ENCODE assay signal across 1 cellular context in the genomic region with DNA sequence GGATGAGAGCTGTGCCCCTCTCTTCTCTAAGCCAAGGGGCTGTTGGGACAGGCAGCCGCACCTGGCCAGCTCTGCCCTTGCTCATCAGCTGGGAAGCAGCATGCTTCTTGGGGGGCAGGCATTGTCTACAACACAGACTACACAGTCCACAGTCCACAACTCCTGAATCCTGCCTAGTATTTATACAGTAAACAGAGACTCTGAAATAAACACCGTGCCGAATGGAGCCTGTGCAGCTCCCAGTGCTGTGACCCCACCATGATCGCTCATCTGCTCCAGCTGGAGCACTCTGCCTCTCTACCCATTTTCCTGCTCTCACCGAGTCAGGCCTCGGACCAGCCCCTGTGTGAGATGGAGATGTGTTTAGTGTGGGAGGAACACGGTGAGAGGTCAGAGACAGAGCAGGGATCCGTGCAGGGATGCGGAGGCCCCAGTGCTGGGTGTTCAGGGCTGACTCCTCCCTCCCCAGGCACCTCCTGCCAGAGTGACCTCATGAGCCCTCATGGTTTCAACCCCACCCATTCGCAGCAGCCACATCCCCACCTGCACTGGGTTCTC.
TF ChIP-seq lines count a peak whose summit lies in the region.

No MANE protein-coding gene starts in this region.

TF ChIP-seq in HepG2, 621 proteins besides CTCF, POLR2A, EP300 and RAD21 (continued from another document and continues in another):
- TF ChIP-seq, protein P1, sequence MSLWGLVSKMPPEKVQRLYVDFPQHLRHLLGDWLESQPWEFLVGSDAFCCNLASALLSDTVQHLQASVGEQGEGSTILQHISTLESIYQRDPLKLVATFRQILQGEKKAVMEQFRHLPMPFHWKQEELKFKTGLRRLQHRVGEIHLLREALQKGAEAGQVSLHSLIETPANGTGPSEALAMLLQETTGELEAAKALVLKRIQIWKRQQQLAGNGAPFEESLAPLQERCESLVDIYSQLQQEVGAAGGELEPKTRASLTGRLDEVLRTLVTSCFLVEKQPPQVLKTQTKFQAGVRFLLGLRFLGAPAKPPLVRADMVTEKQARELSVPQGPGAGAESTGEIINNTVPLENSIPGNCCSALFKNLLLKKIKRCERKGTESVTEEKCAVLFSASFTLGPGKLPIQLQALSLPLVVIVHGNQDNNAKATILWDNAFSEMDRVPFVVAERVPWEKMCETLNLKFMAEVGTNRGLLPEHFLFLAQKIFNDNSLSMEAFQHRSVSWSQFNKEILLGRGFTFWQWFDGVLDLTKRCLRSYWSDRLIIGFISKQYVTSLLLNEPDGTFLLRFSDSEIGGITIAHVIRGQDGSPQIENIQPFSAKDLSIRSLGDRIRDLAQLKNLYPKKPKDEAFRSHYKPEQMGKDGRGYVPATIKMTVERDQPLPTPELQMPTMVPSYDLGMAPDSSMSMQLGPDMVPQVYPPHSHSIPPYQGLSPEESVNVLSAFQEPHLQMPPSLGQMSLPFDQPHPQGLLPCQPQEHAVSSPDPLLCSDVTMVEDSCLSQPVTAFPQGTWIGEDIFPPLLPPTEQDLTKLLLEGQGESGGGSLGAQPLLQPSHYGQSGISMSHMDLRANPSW (CRISPR knock-in tag; IDR thresholded peaks at IDR 0.05; ENCODE audit: borderline replicate concordance) = 0 out of 2 replicates have a peak, but pooled peaks have one; percentile 44
- TF ChIP-seq ZNF670 (CRISPR knock-in tag; IDR thresholded peaks at IDR 0.05; ENCODE audit: borderline replicate concordance) = 0 out of 2 replicates have a peak, but pooled peaks have one; percentile 46
- TF ChIP-seq HES4 (CRISPR knock-in tag; IDR thresholded peaks at IDR 0.05; ENCODE audit: borderline replicate concordance) = no peak
- peak; percentile 51; the same call in 1 of the 2 replicates for TF ChIP-seq ZNF772 (CRISPR knock-in tag; IDR thresholded peaks at IDR 0.05)
- no peak for TF ChIP-seq NFATC3 (CRISPR knock-in tag; IDR thresholded peaks at IDR 0.05)
- TF ChIP-seq CREM (IDR thresholded peaks at IDR 0.05) = peak; percentile 31; the same call in 1 of the 2 replicates
- TF ChIP-seq CREM (CRISPR knock-in tag; IDR thresholded peaks at IDR 0.05) = no peak
- peak; percentile 52; the same call in 1 of the 2 replicates for TF ChIP-seq RCOR2 (CRISPR knock-in tag; IDR thresholded peaks at IDR 0.05)
- 0 out of 2 replicates have a peak, but pooled peaks have one; percentile 7 for TF ChIP-seq KDM6A (CRISPR knock-in tag; IDR thresholded peaks at IDR 0.05; ENCODE audit: low read depth)
- TF ChIP-seq ZNF496 (CRISPR knock-in tag; IDR thresholded peaks at IDR 0.05; ENCODE audit: insufficient replicate concordance) = no peak
- no peak for TF ChIP-seq ZNF446 (CRISPR knock-in tag; IDR thresholded peaks at IDR 0.05)
- TF ChIP-seq RARA (CRISPR knock-in tag; IDR thresholded peaks at IDR 0.05) = 0 out of 2 replicates have a peak, but pooled peaks have one; percentile 15
- 0 out of 2 replicates have a peak, but pooled peaks have one; percentile 26 for TF ChIP-seq EED (CRISPR knock-in tag; IDR thresholded peaks at IDR 0.05)
- TF ChIP-seq, protein P2, sequence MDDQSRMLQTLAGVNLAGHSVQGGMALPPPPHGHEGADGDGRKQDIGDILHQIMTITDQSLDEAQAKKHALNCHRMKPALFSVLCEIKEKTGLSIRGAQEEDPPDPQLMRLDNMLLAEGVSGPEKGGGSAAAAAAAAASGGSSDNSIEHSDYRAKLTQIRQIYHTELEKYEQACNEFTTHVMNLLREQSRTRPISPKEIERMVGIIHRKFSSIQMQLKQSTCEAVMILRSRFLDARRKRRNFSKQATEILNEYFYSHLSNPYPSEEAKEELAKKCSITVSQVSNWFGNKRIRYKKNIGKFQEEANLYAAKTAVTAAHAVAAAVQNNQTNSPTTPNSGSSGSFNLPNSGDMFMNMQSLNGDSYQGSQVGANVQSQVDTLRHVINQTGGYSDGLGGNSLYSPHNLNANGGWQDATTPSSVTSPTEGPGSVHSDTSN (CRISPR knock-in tag; IDR thresholded peaks at IDR 0.05; ENCODE audit: borderline replicate concordance) = no peak
- 0 out of 2 replicates have a peak, but pooled peaks have one; percentile 14 for TF ChIP-seq SOX13 (IDR thresholded peaks at IDR 0.05)
- TF ChIP-seq SOX13 (CRISPR knock-in tag; conservative IDR thresholded peaks at IDR 0.05 in 1 of 2, IDR thresholded peaks at IDR 0.05 in 1 of 2) = peak in 1 of 2 experiments; percentile 65; a peak in 2 of 4 replicates
- TF ChIP-seq, protein P3, sequence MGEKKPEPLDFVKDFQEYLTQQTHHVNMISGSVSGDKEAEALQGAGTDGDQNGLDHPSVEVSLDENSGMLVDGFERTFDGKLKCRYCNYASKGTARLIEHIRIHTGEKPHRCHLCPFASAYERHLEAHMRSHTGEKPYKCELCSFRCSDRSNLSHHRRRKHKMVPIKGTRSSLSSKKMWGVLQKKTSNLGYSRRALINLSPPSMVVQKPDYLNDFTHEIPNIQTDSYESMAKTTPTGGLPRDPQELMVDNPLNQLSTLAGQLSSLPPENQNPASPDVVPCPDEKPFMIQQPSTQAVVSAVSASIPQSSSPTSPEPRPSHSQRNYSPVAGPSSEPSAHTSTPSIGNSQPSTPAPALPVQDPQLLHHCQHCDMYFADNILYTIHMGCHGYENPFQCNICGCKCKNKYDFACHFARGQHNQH (CRISPR knock-in tag; IDR thresholded peaks at IDR 0.05) = peak; percentile 28; the same call in 1 of the 2 replicates
- no peak for TF ChIP-seq ZNF570 (CRISPR knock-in tag; IDR thresholded peaks at IDR 0.05; ENCODE audit: borderline replicate concordance)
- TF ChIP-seq HOXD1 (CRISPR knock-in tag; IDR thresholded peaks at IDR 0.05) = 0 out of 2 replicates have a peak, but pooled peaks have one; percentile 30
- peak; percentile 51; the same call in 1 of the 2 replicates for TF ChIP-seq CBX5 (CRISPR knock-in tag; IDR thresholded peaks at IDR 0.05; ENCODE audit: borderline replicate concordance)
- TF ChIP-seq, protein P4, sequence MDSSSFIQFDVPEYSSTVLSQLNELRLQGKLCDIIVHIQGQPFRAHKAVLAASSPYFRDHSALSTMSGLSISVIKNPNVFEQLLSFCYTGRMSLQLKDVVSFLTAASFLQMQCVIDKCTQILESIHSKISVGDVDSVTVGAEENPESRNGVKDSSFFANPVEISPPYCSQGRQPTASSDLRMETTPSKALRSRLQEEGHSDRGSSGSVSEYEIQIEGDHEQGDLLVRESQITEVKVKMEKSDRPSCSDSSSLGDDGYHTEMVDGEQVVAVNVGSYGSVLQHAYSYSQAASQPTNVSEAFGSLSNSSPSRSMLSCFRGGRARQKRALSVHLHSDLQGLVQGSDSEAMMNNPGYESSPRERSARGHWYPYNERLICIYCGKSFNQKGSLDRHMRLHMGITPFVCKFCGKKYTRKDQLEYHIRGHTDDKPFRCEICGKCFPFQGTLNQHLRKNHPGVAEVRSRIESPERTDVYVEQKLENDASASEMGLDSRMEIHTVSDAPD (CRISPR knock-in tag; IDR thresholded peaks at IDR 0.05) = no peak
- TF ChIP-seq ZEB1 (IDR thresholded peaks at IDR 0.05; ENCODE audit: insufficient replicate concordance, low read depth) = peak; percentile 38
- no peak for TF ChIP-seq NFE2L1 (CRISPR knock-in tag; IDR thresholded peaks at IDR 0.05; ENCODE audit: borderline replicate concordance)
- TF ChIP-seq, protein P5, sequence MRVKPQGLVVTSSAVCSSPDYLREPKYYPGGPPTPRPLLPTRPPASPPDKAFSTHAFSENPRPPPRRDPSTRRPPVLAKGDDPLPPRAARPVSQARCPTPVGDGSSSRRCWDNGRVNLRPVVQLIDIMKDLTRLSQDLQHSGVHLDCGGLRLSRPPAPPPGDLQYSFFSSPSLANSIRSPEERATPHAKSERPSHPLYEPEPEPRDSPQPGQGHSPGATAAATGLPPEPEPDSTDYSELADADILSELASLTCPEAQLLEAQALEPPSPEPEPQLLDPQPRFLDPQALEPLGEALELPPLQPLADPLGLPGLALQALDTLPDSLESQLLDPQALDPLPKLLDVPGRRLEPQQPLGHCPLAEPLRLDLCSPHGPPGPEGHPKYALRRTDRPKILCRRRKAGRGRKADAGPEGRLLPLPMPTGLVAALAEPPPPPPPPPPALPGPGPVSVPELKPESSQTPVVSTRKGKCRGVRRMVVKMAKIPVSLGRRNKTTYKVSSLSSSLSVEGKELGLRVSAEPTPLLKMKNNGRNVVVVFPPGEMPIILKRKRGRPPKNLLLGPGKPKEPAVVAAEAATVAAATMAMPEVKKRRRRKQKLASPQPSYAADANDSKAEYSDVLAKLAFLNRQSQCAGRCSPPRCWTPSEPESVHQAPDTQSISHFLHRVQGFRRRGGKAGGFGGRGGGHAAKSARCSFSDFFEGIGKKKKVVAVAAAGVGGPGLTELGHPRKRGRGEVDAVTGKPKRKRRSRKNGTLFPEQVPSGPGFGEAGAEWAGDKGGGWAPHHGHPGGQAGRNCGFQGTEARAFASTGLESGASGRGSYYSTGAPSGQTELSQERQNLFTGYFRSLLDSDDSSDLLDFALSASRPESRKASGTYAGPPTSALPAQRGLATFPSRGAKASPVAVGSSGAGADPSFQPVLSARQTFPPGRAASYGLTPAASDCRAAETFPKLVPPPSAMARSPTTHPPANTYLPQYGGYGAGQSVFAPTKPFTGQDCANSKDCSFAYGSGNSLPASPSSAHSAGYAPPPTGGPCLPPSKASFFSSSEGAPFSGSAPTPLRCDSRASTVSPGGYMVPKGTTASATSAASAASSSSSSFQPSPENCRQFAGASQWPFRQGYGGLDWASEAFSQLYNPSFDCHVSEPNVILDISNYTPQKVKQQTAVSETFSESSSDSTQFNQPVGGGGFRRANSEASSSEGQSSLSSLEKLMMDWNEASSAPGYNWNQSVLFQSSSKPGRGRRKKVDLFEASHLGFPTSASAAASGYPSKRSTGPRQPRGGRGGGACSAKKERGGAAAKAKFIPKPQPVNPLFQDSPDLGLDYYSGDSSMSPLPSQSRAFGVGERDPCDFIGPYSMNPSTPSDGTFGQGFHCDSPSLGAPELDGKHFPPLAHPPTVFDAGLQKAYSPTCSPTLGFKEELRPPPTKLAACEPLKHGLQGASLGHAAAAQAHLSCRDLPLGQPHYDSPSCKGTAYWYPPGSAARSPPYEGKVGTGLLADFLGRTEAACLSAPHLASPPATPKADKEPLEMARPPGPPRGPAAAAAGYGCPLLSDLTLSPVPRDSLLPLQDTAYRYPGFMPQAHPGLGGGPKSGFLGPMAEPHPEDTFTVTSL (CRISPR knock-in tag; IDR thresholded peaks at IDR 0.05; ENCODE audit: borderline replicate concordance) = 0 out of 2 replicates have a peak, but pooled peaks have one; percentile 48
- TF ChIP-seq, protein P6, sequence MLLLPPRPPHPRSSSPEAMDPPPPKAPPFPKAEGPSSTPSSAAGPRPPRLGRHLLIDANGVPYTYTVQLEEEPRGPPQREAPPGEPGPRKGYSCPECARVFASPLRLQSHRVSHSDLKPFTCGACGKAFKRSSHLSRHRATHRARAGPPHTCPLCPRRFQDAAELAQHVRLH (CRISPR knock-in tag; IDR thresholded peaks at IDR 0.05; ENCODE audit: borderline replicate concordance, low read depth) = no peak
- TF ChIP-seq, protein P7, sequence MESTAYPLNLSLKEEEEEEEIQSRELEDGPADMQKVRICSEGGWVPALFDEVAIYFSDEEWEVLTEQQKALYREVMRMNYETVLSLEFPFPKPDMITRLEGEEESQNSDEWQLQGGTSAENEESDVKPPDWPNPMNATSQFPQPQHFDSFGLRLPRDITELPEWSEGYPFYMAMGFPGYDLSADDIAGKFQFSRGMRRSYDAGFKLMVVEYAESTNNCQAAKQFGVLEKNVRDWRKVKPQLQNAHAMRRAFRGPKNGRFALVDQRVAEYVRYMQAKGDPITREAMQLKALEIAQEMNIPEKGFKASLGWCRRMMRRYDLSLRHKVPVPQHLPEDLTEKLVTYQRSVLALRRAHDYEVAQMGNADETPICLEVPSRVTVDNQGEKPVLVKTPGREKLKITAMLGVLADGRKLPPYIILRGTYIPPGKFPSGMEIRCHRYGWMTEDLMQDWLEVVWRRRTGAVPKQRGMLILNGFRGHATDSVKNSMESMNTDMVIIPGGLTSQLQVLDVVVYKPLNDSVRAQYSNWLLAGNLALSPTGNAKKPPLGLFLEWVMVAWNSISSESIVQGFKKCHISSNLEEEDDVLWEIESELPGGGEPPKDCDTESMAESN (CRISPR knock-in tag; conservative IDR thresholded peaks at IDR 0.05) = peak; percentile 61; the same call in 1 of the 2 replicates
- TF ChIP-seq SKI (IDR thresholded peaks at IDR 0.05; ENCODE audit: partially characterized antibody) = peak; percentile 72
- TF ChIP-seq ZNF841 (CRISPR knock-in tag; IDR thresholded peaks at IDR 0.05; ENCODE audit: borderline replicate concordance) = no peak
- TF ChIP-seq, protein P8, sequence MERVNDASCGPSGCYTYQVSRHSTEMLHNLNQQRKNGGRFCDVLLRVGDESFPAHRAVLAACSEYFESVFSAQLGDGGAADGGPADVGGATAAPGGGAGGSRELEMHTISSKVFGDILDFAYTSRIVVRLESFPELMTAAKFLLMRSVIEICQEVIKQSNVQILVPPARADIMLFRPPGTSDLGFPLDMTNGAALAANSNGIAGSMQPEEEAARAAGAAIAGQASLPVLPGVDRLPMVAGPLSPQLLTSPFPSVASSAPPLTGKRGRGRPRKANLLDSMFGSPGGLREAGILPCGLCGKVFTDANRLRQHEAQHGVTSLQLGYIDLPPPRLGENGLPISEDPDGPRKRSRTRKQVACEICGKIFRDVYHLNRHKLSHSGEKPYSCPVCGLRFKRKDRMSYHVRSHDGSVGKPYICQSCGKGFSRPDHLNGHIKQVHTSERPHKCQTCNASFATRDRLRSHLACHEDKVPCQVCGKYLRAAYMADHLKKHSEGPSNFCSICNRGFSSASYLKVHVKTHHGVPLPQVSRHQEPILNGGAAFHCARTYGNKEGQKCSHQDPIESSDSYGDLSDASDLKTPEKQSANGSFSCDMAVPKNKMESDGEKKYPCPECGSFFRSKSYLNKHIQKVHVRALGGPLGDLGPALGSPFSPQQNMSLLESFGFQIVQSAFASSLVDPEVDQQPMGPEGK (CRISPR knock-in tag; IDR thresholded peaks at IDR 0.05) = peak; percentile 58; the same call in 1 of the 2 replicates
- no peak for TF ChIP-seq ZNF703 (CRISPR knock-in tag; IDR thresholded peaks at IDR 0.05; ENCODE audit: borderline replicate concordance)
- TF ChIP-seq ZMYM3 (CRISPR knock-in tag; IDR thresholded peaks at IDR 0.05) = peak; percentile 88
- no peak for TF ChIP-seq ZNF616 (CRISPR knock-in tag; IDR thresholded peaks at IDR 0.05; ENCODE audit: low read depth)
- TF ChIP-seq SIX1 (CRISPR knock-in tag; IDR thresholded peaks at IDR 0.05; ENCODE audit: borderline replicate concordance) = peak; percentile 43; the same call in 1 of the 2 replicates
- peak; percentile 37; the same call in 1 of the 2 replicates for TF ChIP-seq ZNF264 (CRISPR knock-in tag; IDR thresholded peaks at IDR 0.05)
- TF ChIP-seq, protein P9, sequence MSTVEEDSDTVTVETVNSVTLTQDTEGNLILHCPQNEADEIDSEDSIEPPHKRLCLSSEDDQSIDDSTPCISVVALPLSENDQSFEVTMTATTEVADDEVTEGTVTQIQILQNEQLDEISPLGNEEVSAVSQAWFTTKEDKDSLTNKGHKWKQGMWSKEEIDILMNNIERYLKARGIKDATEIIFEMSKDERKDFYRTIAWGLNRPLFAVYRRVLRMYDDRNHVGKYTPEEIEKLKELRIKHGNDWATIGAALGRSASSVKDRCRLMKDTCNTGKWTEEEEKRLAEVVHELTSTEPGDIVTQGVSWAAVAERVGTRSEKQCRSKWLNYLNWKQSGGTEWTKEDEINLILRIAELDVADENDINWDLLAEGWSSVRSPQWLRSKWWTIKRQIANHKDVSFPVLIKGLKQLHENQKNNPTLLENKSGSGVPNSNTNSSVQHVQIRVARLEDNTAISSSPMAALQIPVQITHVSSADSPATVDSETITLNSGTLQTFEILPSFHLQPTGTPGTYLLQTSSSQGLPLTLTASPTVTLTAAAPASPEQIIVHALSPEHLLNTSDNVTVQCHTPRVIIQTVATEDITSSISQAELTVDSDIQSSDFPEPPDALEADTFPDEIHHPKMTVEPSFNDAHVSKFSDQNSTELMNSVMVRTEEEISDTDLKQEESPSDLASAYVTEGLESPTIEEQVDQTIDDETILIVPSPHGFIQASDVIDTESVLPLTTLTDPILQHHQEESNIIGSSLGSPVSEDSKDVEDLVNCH (CRISPR knock-in tag; IDR thresholded peaks at IDR 0.05) = no peak
- TF ChIP-seq HNF4G (IDR thresholded peaks at IDR 0.05; ENCODE audit: borderline replicate concordance, low read depth, low read length) = peak; percentile 41; the same call in 1 of the 2 replicates
- 0 out of 2 replicates have a peak, but pooled peaks have one; percentile 21 for TF ChIP-seq HNF4G (CRISPR knock-in tag; IDR thresholded peaks at IDR 0.05; ENCODE audit: borderline replicate concordance, low read depth)
